ENCODE assay signal across 1 cellular context in the genomic region with DNA sequence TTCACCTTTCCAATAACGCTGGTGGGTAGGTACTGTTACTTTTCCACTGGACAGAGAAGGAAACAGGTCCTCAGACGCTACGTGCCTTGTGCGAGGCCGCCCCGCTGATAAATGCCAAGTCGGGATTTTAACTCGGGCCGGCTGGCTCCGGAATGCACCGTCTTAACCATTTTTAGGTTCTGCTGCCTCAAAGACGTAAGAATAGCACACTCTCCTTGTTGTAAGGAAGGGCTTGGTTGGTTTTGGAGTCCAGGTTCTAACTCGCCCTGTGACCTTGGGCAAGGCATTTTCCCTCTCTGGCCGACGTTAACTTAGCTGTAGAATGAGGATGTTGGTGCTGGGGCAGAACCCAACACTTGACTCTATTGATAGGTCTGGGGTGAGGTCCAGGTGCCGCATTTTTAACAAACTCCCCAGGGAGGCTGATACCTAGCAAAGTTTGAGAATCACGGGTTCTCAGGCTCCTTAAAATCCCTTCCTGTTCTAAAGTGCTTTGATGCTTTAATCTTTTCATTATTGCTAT.
TF ChIP-seq lines count a peak whose summit lies in the region.

No MANE protein-coding gene starts in this region.

TF ChIP-seq in neural cell, 6 proteins besides CTCF, POLR2A, EP300 and RAD21 (continued from another document):
- no peak for TF ChIP-seq SMC3 (conservative IDR thresholded peaks at IDR 0.05; ENCODE audit: poor library complexity)
- no peak for TF ChIP-seq EZH2 (IDR thresholded peaks at IDR 0.05; ENCODE audit: borderline replicate concordance, insufficient read depth, low read length, poor library complexity, severe bottlenecking)
